2 cellular contexts compared by ENCODE assay signal in genomic region chr12:15699886-15700285, GRCh38.
TF ChIP-seq lines count a peak whose summit lies in the region.

No MANE protein-coding gene starts in this region.

TF ChIP-seq in liver, 16 proteins besides CTCF, POLR2A, EP300 and RAD21 (continued from another document):
- TF ChIP-seq MAX (IDR thresholded peaks at IDR 0.05) = no peak
- no peak for TF ChIP-seq REST (IDR thresholded peaks at IDR 0.05)
- TF ChIP-seq SP1 (IDR thresholded peaks at IDR 0.05) = no peak
- no peak for TF ChIP-seq TAF1 (conservative IDR thresholded peaks at IDR 0.05)
- TF ChIP-seq NR2F2 (IDR thresholded peaks at IDR 0.05) = no peak
- no peak for TF ChIP-seq JUND (IDR thresholded peaks at IDR 0.05)
- TF ChIP-seq EGR1 (IDR thresholded peaks at IDR 0.05; ENCODE audit: low read depth in 2 of 2) = no peak
- no peak for TF ChIP-seq FOXA1 (IDR thresholded peaks at IDR 0.05)
- no peak for TF ChIP-seq YY1 (IDR thresholded peaks at IDR 0.05)
- TF ChIP-seq ZBTB33 (IDR thresholded peaks at IDR 0.05) = no peak
- no peak for TF ChIP-seq HNF4G (IDR thresholded peaks at IDR 0.05)
- no peak for TF ChIP-seq HNF4A (conservative IDR thresholded peaks at IDR 0.05)

TF ChIP-seq in HepG2, 621 proteins besides CTCF, POLR2A, EP300 and RAD21 (continued from another document):
- no peak for TF ChIP-seq E2F2 (CRISPR knock-in tag; IDR thresholded peaks at IDR 0.05; ENCODE audit: borderline replicate concordance)
- TF ChIP-seq HMG20B (CRISPR knock-in tag; conservative IDR thresholded peaks at IDR 0.05) = no peak
